In the genomic region with DNA sequence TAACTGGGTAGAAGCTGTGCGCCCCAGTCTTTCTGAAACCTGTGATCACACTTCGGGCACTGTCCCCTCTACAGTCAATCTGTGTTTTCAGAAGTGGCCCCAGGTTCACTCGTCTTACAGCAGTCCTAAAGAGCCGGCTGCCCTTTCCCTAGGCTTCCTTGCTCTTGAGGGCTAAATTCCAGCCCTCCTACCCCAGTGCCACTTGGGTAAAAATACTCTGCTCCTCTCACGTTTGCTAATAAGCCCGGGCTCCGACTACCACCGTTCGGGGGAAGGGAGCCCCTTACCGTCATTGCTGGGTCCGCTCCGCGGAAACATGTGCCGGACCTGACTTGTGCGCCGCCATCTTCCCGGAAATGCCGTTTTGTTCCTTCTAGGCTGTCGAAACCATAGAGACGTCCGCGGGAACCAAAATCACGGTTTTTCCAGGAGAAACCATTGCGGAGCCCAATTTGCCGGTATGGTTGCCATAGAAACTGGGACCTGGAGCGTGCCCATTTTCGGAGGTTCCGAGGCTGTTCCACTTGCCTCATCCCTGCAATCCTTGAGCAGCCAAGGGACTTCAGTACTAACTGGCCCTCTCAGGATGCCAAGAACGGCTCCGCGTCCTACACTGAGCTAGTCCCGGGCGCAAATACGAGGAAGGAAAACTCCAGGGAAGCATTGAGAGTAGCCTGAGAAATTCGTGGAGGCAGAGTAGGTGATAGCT, we compare ENCODE assay signal across 8 cellular contexts. TPM values are rescaled to one million over a fixed set of nuclear protein-coding genes. Genes with fewer than 3 reads are reported as not detected.
DNase-seq lines count a peak whose midpoint lies in the region; ATAC-seq and TF ChIP-seq lines count a peak whose summit lies in the region.

Gene GPATCH4 (minus strand): TSS at position 358 of the 709 bp plus-strand sequence.

- peaks cover 22% of the 10 kb centered on the region for H3K4me1 Mint-ChIP-seq in neural progenitor cell

- H3K27me3 Mint-ChIP-seq in neural progenitor cell (ENCODE audit: insufficient read depth, low read depth) = peaks cover 7% of the 10 kb centered on the region

- peak; percentile 78 for DNase-seq in BE2C
- DNase-seq in MM.1S = peak; percentile 87
- peak; percentile 87 for DNase-seq in SJSA1 (ENCODE audit: low read depth in 1 of 2, low spot score in 2 of 2)
- DNase-seq in activated naive CD4-positive, alpha-beta T cell (lab: John Stamatoyannopoulos, UW) = peak; percentile 43 to 55 (median 48)
- DNase-seq in foreskin keratinocyte = peak; percentile 82 to 88
- peak; percentile 88 for DNase-seq in neural progenitor cell (ENCODE audit: low spot score)

- H3K27ac ChIP-seq in MM.1S (ENCODE audit: low read length) = peak within 1 kb of the TSS; percentile 44
- H3K27ac ChIP-seq in SJSA1 = peak within 1 kb of the TSS; percentile 50
- H3K27ac ChIP-seq in foreskin keratinocyte = peak within 1 kb of the TSS; percentile 54
- H3K27ac ChIP-seq in neural progenitor cell = peak within 1 kb of the TSS; percentile 9
- H3K27ac ChIP-seq in stomach smooth muscle (ENCODE audit: low read length) = peak within 1 kb of the TSS; percentile 79

- H3K9me3 ChIP-seq in BE2C = no peaks in the 10 kb centered on the region
- H3K9me3 ChIP-seq in MM.1S (replicated peaks; ENCODE audit: insufficient read depth, low read length) = no peaks in the 10 kb centered on the region
- no peaks in the 10 kb centered on the region for H3K9me3 ChIP-seq in SJSA1 (replicated peaks)
- no peaks in the 10 kb centered on the region for H3K9me3 ChIP-seq in neural progenitor cell (ENCODE audit: low read depth)
- H3K9me3 ChIP-seq in stomach smooth muscle (ENCODE audit: control insufficient read depth in 2 of 2, low read length in 2 of 2) = no peaks in the 10 kb centered on the region

- H3K4me3 ChIP-seq in BE2C (ENCODE audit: low read depth, low read length) (peak within 1 kb of the TSS; percentile 82), MM.1S (ENCODE audit: low read length) (peak within 1 kb of the TSS; percentile 84), SJSA1 (peak within 1 kb of the TSS; percentile 66), neural progenitor cell (peak within 1 kb of the TSS; percentile 76), stomach smooth muscle (ENCODE audit: low read length in 2 of 2) (peak within 1 kb of the TSS; percentile 94 to 98)

- H3K9me2 ChIP-seq in MM.1S (replicated peaks; ENCODE audit: insufficient read depth, low read length) = no peaks in the 10 kb centered on the region

- H3K27me3 ChIP-seq in BE2C (no peaks in the 10 kb centered on the region), MM.1S (replicated peaks; ENCODE audit: insufficient read depth, low read length) (no peaks in the 10 kb centered on the region), SJSA1 (replicated peaks) (no peaks in the 10 kb centered on the region), foreskin keratinocyte (no peaks in the 10 kb centered on the region), neural progenitor cell (no peaks in the 10 kb centered on the region), stomach smooth muscle (ENCODE audit: control insufficient read depth in 1 of 2, insufficient read depth in 2 of 2, low read length in 2 of 2) (no peaks in the 10 kb centered on the region)

- H3K9me3 Mint-ChIP-seq in neural progenitor cell = no peaks in the 10 kb centered on the region

- TF ChIP-seq CTCF in BE2C (IDR thresholded peaks at IDR 0.05; ENCODE audit: low read depth, low read length) = no peak
- TF ChIP-seq CTCF in MM.1S (IDR thresholded peaks at IDR 0.05; ENCODE audit: low read length) = no peak
- TF ChIP-seq CTCF in foreskin keratinocyte (conservative IDR thresholded peaks at IDR 0.05) = no peak
- TF ChIP-seq CTCF in neural progenitor cell (IDR thresholded peaks at IDR 0.05) = no peak

- H4K20me1 ChIP-seq in MM.1S (ENCODE audit: insufficient read depth, low read length) = no peaks in the 10 kb centered on the region
- no peaks in the 10 kb centered on the region for H4K20me1 ChIP-seq in neural progenitor cell (ENCODE audit: low read depth)

- peaks cover 3% of the 10 kb centered on the region; the same call in 1 of the 2 replicates for H3K4me1 ChIP-seq in BE2C
- peaks cover 12% of the 10 kb centered on the region for H3K4me1 ChIP-seq in MM.1S (ENCODE audit: low read length)
- peaks cover 6% of the 10 kb centered on the region for H3K4me1 ChIP-seq in SJSA1 (replicated peaks)
- peaks cover 3% of the 10 kb centered on the region for H3K4me1 ChIP-seq in foreskin keratinocyte
- H3K4me1 ChIP-seq in neural progenitor cell = peaks cover 6% of the 10 kb centered on the region
- H3K4me1 ChIP-seq in stomach smooth muscle (ENCODE audit: control insufficient read depth, insufficient read depth, low read length) = peaks cover 14% of the 10 kb centered on the region

- H3K9ac ChIP-seq in MM.1S (ENCODE audit: low read length) (peak within 1 kb of the TSS; percentile 68), neural progenitor cell (peak within 1 kb of the TSS; percentile 59), stomach smooth muscle (ENCODE audit: low read length in 2 of 2) (peak within 1 kb of the TSS; percentile 87 to 90)

- H3K27ac Mint-ChIP-seq in neural progenitor cell = peak within 1 kb of the TSS; percentile 90

- H3F3A ChIP-seq in MM.1S (ENCODE audit: insufficient read depth, low read length) (peaks cover 12% of the 10 kb centered on the region), neural progenitor cell (ENCODE audit: low read depth) (peaks cover 21% of the 10 kb centered on the region)

- peak within 1 kb of the TSS; percentile 86 for H3K4me2 ChIP-seq in MM.1S (ENCODE audit: low read depth, low read length)
- peak within 1 kb of the TSS; percentile 83 for H3K4me2 ChIP-seq in neural progenitor cell

- peaks cover 6% of the 10 kb centered on the region for H3K36me3 Mint-ChIP-seq in neural progenitor cell

- H3K4me3 Mint-ChIP-seq in neural progenitor cell = peak within 1 kb of the TSS; percentile 98

- peaks cover 35% of the 10 kb centered on the region for H3K36me3 ChIP-seq in BE2C
- H3K36me3 ChIP-seq in MM.1S (replicated peaks; ENCODE audit: insufficient read depth, low read length) = peaks cover 15% of the 10 kb centered on the region; the same call in 1 of the 2 replicates
- peaks cover 30% of the 10 kb centered on the region for H3K36me3 ChIP-seq in SJSA1
- H3K36me3 ChIP-seq in neural progenitor cell = no peaks in the 10 kb centered on the region
- peaks cover 21% of the 10 kb centered on the region in 2 donors for H3K36me3 ChIP-seq in stomach smooth muscle (ENCODE audit: control insufficient read depth in 2 of 2, insufficient read depth in 2 of 2, low read length in 2 of 2)

- peak; percentile 67 for ATAC-seq in GM19397 (IDR thresholded peaks at IDR 0.05; ENCODE audit: unreplicated experiment)
- peak; percentile 69 for ATAC-seq in foreskin keratinocyte

- H3K79me2 ChIP-seq in MM.1S (ENCODE audit: low read length) = peaks cover 54% of the 10 kb centered on the region
- H3K79me2 ChIP-seq in neural progenitor cell (ENCODE audit: low read depth) = peaks cover 26% of the 10 kb centered on the region

- peak within 1 kb of the TSS; percentile 92 for H2AFZ ChIP-seq in MM.1S (ENCODE audit: low read length)
- peak within 1 kb of the TSS; percentile 95 for H2AFZ ChIP-seq in neural progenitor cell (replicated peaks)

RNA-seq across cellular contexts. Expression of gene GPATCH4, which starts in this region (rescaled TPM):
- 162 TPM for polyA plus RNA-seq in BE2C (2012; ENCODE audit: insufficient read depth, insufficient read length, low read depth)
- total RNA-seq in SJSA1 (2014; rRNA removed; shearing (Covaris generic)) = 10.0 and 18.4 TPM in 2 replicates
- 39.3 and 46.8 TPM in 2 replicates for total RNA-seq in foreskin keratinocyte
- polyA plus RNA-seq in foreskin keratinocyte = 39.0 and 45.9 TPM in 2 replicates
- 17.2 and 18.6 TPM in 2 replicates for total RNA-seq in neural progenitor cell (ENCODE audit: low replicate concordance)

Comparison
In these comparisons a context has a peak if more than half of its experiments do, and no peak if none do; other contexts are left out.
1. Peak in every context shown above with its lines: DNase-seq, ATAC-seq, H3K4me3 ChIP-seq and H3K27ac ChIP-seq.
2. H3K27ac ChIP-seq: peak in every context shown above with its lines; median percentile 79 in stomach smooth muscle; 54 in foreskin keratinocyte; 50 in SJSA1; 44 in MM.1S; 9 in neural progenitor cell.